23 cellular contexts compared by ENCODE assay signal in the genomic region with DNA sequence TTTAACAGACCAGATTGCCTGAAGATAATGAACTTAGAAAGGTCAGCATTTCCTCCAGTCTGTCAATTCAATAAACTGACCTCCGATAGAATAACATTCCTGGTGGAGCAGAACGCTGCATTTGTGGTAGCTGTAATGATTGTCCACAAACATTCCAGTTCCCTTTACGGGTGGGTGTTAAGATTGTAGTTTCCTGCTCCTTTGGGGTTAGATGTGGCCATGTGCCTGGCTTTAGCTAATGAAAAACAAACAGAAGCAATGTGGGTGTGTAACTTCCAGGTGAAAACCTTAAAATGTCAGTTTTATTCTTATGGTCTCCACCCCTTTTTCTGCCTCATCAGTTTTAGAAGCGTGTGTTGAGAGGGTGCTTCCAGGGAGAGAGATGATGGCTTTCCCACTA.
"Had no signal": no experiment of that assay in that cellular context is flagged by ENCODE, and none has a peak within 500 bp of the region (broad histone marks: within the 10 kb centered on the region; RNA-seq: fewer than 3 reads in every experiment).

No MANE protein-coding gene starts in this region.

- H3K4me3 Mint-ChIP-seq: activated naive CD8-positive, alpha-beta T cell; activated T-cell treated with anti-CD3 and anti-CD28 coated beads, Interleukin-2, amount 50 U/mL, for 72 hours; central memory CD8-positive, alpha-beta T cell; dendritic cell treated with granulocyte-macrophage colony-stimulating factor and Interleukin-4, amounts not matched to agents 40 ng/mL and 50 ng/mL, for 4 days; endodermal cell; nephron; stimulated activated naive CD8-positive, alpha-beta T cell treated with anti-CD3 and anti-CD28 coated beads, Interleukin-15, Interleukin-2, amounts not matched to agents 100 ng/mL and 50 ng/mL, for 24 hours; type B pancreatic cell had no signal

- H3K9me3 Mint-ChIP-seq: activated T-cell treated with anti-CD3 and anti-CD28 coated beads, Interleukin-2, amount 50 U/mL, for 72 hours; central memory CD8-positive, alpha-beta T cell; endodermal cell; nephron; stimulated activated naive CD8-positive, alpha-beta T cell treated with anti-CD3 and anti-CD28 coated beads, Interleukin-15, Interleukin-2, amounts not matched to agents 100 ng/mL and 50 ng/mL, for 24 hours; type B pancreatic cell had no signal

- H3K27me3 Mint-ChIP-seq: activated naive CD8-positive, alpha-beta T cell had no signal

- H3K4me1 Mint-ChIP-seq: endodermal cell, nephron had no signal

- ATAC-seq: activated T-cell treated with anti-CD3 and anti-CD28 coated beads, Interleukin-2, amount 50 U/mL, for 72 hours; esophagus mucosa; heart right ventricle; left ventricle myocardium superior; mucosa of descending colon; sciatic nerve had no signal

- H3K36me3 Mint-ChIP-seq: activated naive CD8-positive, alpha-beta T cell; type B pancreatic cell had no signal

- H3K27ac Mint-ChIP-seq: activated naive CD8-positive, alpha-beta T cell; activated T-cell treated with anti-CD3 and anti-CD28 coated beads, Interleukin-2, amount 50 U/mL, for 72 hours; dendritic cell treated with granulocyte-macrophage colony-stimulating factor and Interleukin-4, amounts not matched to agents 40 ng/mL and 50 ng/mL, for 4 days; endodermal cell; stimulated activated naive CD8-positive, alpha-beta T cell treated with anti-CD3 and anti-CD28 coated beads, Interleukin-15, Interleukin-2, amounts not matched to agents 100 ng/mL and 50 ng/mL, for 24 hours; type B pancreatic cell had no signal

- DNase-seq: activated CD4-positive, alpha-beta T cell treated with anti-CD3 and anti-CD28 coated beads for 4 hours; activated CD4-positive, alpha-beta T cell treated with anti-CD3 and anti-CD28 coated beads, Interleukin-2, amount 50 U/mL, for 4 hours; activated effector memory CD4-positive, alpha-beta T cell treated with Interleukin-2 at 50 U/mL for 16 hours; activated naive CD4-positive, alpha-beta T cell treated with Interleukin-2 at 50 U/mL for 16 hours; activated T-cell treated with anti-CD3 and anti-CD28 coated beads for 4 hours; activated T-cell treated with anti-CD3 and anti-CD28 coated beads, Interleukin-2, amount 50 U/mL, for 72 hours; anterior cingulate cortex; endodermal cell; foreskin fibroblast; heart right ventricle; left ventricle myocardium superior; mucosa of descending colon; stimulated activated CD4-positive, alpha-beta T cell treated with anti-CD3 and anti-CD28 coated beads, Interleukin-12 subunit alpha, Interleukin-12 subunit beta, amount 100 ng/mL, for 4 hours; stimulated activated CD4-positive, alpha-beta T cell treated with anti-CD3 and anti-CD28 coated beads, Interleukin-4, amount 100 ng/mL, for 1 hour; uterus had no signal
